Comparison of ENCODE assay signal across 1 cellular context in genomic region chr10:97401455-97401919, GRCh38.
A peak's percentile ranks its signal among the peaks of the same experiment; 100 is the strongest.
TF ChIP-seq lines count a peak whose summit lies in the region.

No MANE protein-coding gene starts in this region.

TF ChIP-seq in HEK293, 187 proteins besides CTCF, POLR2A, EP300 and RAD21 (continued from another document):
- TF ChIP-seq, protein P1, sequence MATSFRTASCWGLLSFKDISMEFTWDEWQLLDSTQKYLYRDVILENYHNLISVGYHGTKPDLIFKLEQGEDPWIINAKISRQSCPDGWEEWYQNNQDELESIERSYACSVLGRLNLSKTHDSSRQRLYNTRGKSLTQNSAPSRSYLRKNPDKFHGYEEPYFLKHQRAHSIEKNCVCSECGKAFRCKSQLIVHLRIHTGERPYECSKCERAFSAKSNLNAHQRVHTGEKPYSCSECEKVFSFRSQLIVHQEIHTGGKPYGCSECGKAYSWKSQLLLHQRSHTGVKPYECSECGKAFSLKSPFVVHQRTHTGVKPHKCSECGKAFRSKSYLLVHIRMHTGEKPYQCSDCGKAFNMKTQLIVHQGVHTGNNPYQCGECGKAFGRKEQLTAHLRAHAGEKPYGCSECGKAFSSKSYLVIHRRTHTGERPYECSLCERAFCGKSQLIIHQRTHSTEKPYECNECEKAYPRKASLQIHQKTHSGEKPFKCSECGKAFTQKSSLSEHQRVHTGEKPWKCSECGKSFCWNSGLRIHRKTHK (tag by site-specific recombination; IDR thresholded peaks at IDR 0.05) = no peak
- TF ChIP-seq ZNF707 (tag by site-specific recombination; IDR thresholded peaks at IDR 0.05) = no peak
- no peak for TF ChIP-seq ZNF366 (tag by site-specific recombination; conservative IDR thresholded peaks at IDR 0.05)
- TF ChIP-seq ZNF580 (tag by site-specific recombination; IDR thresholded peaks at IDR 0.05) = no peak; the same call in 1 of the 2 replicates
- TF ChIP-seq EGR2 (tag by site-specific recombination; IDR thresholded peaks at IDR 0.05; ENCODE audit: low read depth) = no peak
- TF ChIP-seq ZNF391 (tag by site-specific recombination; IDR thresholded peaks at IDR 0.05; ENCODE audit: borderline replicate concordance, low read depth) = 0 out of 2 replicates have a peak, but pooled peaks have one; percentile 30
- no peak for TF ChIP-seq ZNF843 (tag by site-specific recombination; IDR thresholded peaks at IDR 0.05)
- TF ChIP-seq ZNF121 (tag by site-specific recombination; IDR thresholded peaks at IDR 0.05) = 0 out of 2 replicates have a peak, but pooled peaks have one; percentile 49
- no peak for TF ChIP-seq ZNF600 (tag by site-specific recombination; IDR thresholded peaks at IDR 0.05)
- TF ChIP-seq ZFP69B (tag by site-specific recombination; IDR thresholded peaks at IDR 0.05) = no peak
- TF ChIP-seq, protein P2, sequence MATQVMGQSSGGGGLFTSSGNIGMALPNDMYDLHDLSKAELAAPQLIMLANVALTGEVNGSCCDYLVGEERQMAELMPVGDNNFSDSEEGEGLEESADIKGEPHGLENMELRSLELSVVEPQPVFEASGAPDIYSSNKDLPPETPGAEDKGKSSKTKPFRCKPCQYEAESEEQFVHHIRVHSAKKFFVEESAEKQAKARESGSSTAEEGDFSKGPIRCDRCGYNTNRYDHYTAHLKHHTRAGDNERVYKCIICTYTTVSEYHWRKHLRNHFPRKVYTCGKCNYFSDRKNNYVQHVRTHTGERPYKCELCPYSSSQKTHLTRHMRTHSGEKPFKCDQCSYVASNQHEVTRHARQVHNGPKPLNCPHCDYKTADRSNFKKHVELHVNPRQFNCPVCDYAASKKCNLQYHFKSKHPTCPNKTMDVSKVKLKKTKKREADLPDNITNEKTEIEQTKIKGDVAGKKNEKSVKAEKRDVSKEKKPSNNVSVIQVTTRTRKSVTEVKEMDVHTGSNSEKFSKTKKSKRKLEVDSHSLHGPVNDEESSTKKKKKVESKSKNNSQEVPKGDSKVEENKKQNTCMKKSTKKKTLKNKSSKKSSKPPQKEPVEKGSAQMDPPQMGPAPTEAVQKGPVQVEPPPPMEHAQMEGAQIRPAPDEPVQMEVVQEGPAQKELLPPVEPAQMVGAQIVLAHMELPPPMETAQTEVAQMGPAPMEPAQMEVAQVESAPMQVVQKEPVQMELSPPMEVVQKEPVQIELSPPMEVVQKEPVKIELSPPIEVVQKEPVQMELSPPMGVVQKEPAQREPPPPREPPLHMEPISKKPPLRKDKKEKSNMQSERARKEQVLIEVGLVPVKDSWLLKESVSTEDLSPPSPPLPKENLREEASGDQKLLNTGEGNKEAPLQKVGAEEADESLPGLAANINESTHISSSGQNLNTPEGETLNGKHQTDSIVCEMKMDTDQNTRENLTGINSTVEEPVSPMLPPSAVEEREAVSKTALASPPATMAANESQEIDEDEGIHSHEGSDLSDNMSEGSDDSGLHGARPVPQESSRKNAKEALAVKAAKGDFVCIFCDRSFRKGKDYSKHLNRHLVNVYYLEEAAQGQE (tag by site-specific recombination; IDR thresholded peaks at IDR 0.05) = 0 out of 2 replicates have a peak, but pooled peaks have one; percentile 1
TF ChIP-seq in HEK293: peak in this region for 8.
